22 cellular contexts compared by ENCODE assay signal in the genomic region with DNA sequence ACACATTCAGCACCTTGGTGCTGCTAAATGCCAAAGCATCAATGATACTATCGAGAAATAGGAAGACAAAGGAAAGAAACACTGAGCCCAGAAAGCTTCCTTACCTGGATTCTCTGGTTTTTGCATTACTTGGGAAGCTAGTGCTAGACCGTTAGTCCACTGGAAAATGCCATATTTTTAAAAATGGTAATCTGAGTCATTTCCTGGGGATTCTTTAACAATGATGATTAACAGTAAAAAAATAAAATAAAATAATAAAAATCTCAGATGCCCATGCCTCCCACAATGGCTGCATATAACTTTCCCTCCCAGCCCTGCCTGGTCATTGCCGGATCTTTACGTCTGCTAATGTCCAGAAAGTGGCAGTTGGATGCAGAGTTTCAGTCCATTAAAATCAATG.
"Had no signal": no experiment of that assay in that cellular context is flagged by ENCODE, and none has a peak within 500 bp of the region (broad histone marks: within the 10 kb centered on the region; RNA-seq: fewer than 3 reads in every experiment).

No MANE protein-coding gene starts in this region.

- H3K27me3 Mint-ChIP-seq: activated naive CD8-positive, alpha-beta T cell had no signal

- H3K36me3 ChIP-seq: cardiac muscle cell, upper lobe of right lung had no signal

- H3K4me1 ChIP-seq: upper lobe of right lung had no signal

- H3K4me3 Mint-ChIP-seq: activated naive CD8-positive, alpha-beta T cell; activated T-cell treated with anti-CD3 and anti-CD28 coated beads, Interleukin-2, amount 50 U/mL, for 4 hours; memory B cell; stimulated activated naive B cell treated with anti-CD40 and anti-IgM and Interleukin-4, amounts not matched to agents 10 μg/mL and 1 μg/mL and 100 μg/mL, for 72 hours had no signal

- H3K36me3 Mint-ChIP-seq: activated naive CD8-positive, alpha-beta T cell; memory B cell; stimulated activated naive B cell treated with anti-CD40 and anti-IgM and Interleukin-4, amounts not matched to agents 10 μg/mL and 1 μg/mL and 100 μg/mL, for 72 hours had no signal

- H3K27ac Mint-ChIP-seq: activated naive CD8-positive, alpha-beta T cell; activated T-helper 2 cell treated with anti-CD3 and anti-CD28 coated beads, Interferon-gamma antibody, Interleukin-2, Interleukin-4, amounts not matched to agents 10 μg/mL and 5 μg/mL and 100 μg/mL, durations not matched to agents 14 hours and 24 hours and 36 hours; memory B cell; stimulated activated naive B cell treated with anti-CD40 and anti-IgM and Interleukin-4, amounts not matched to agents 10 μg/mL and 1 μg/mL and 100 μg/mL, for 72 hours had no signal

- H3K27me3 ChIP-seq: cardiac muscle cell had no signal

- H3K9me3 Mint-ChIP-seq: activated T-cell treated with anti-CD3 and anti-CD28 coated beads, Interleukin-2, amount 50 U/mL, for 4 hours; activated T-helper 2 cell treated with anti-CD3 and anti-CD28 coated beads, Interferon-gamma antibody, Interleukin-2, Interleukin-4, amounts not matched to agents 10 μg/mL and 5 μg/mL and 100 μg/mL, durations not matched to agents 14 hours and 24 hours and 36 hours; memory B cell; stimulated activated naive B cell treated with anti-CD40 and anti-IgM and Interleukin-4, amounts not matched to agents 10 μg/mL and 1 μg/mL and 100 μg/mL, for 72 hours had no signal

- ATAC-seq: activated T-cell treated with anti-CD3 and anti-CD28 coated beads, Interleukin-2, amount 50 U/mL, for 4 hours; stimulated activated naive B cell treated with anti-CD40 and anti-IgM and Interleukin-4, amounts not matched to agents 10 μg/mL and 1 μg/mL and 100 μg/mL, for 72 hours; upper lobe of right lung had no signal

- H3K4me3 ChIP-seq: cardiac muscle cell, upper lobe of right lung had no signal

- H3K9me3 ChIP-seq: upper lobe of right lung had no signal

- DNase-seq: activated CD4-positive, alpha-beta T cell treated with anti-CD3 and anti-CD28 coated beads for 1 hour; activated CD4-positive, alpha-beta T cell treated with anti-CD3 and anti-CD28 coated beads, Interleukin-2, amount 50 U/mL, for 4 hours; activated CD8-positive, alpha-beta memory T cell treated with anti-CD3 and anti-CD28 coated beads for 24 hours; activated CD8-positive, alpha-beta memory T cell treated with anti-CD3 and anti-CD28 coated beads, Interleukin-2, amount 50 U/mL, for 4 hours; activated naive CD4-positive, alpha-beta T cell; activated T-cell treated with anti-CD3 and anti-CD28 coated beads, Interleukin-2, amount 50 U/mL, for 4 hours; amniotic stem cell; cortex of kidney; hypothalamus; nucleus accumbens; small intestine; stimulated activated CD4-positive, alpha-beta T cell treated with anti-CD3 and anti-CD28 coated beads, Interleukin-2, amount 100 ng/mL, for 48 hours; stimulated activated CD8-positive, alpha-beta memory T cell treated with anti-CD3 and anti-CD28 coated beads, Interleukin-4, amount 100 ng/mL, for 48 hours; stimulated activated naive B cell treated with anti-CD40 and anti-IgM and Interleukin-4, amounts not matched to agents 10 μg/mL and 1 μg/mL and 100 μg/mL, for 72 hours; T-helper 1 cell; upper lobe of right lung had no signal

- FAIRE-seq: endometrium, frontal cortex, small intestine had no signal
